32 cellular contexts compared by ENCODE assay signal in the genomic region with DNA sequence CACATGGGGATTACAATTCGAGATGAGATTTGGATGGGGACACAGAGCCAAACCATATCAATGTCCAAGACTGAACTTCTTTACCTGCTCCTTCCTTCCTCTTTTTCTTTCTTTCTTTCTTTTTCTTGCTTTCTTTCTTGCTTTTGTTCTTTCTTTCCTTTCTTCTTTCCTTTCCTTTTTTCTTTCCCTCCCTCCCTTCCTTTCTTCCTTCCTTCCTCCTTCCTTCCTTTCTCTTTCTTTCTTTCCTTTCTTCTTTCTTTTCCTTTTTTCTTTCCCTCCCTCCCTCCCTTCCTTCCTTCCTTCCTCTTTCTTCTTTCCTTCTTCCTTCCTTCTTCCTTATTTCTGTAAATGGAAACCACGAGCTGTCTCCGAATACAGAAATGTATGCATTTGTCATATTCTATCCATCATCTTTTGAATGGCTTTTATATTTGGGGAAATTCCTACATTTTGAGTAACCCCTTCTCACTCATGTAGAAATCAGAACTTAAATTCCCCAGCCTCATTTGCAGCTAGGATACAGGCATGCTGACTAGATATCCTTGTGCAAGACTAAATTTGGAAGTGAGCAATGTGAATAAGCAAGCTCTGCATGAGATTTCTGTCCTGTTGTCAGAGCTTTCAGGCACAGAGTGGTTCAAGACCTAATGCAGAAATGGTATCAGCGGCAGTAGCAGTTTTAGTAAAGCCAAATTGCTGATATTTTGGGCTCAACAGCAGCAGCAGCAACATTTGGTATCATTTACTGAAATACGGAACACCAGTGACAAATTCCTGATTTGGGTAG. TPM values are rescaled to one million over a fixed set of nuclear protein-coding genes. Genes with fewer than 3 reads are reported as not detected.
"Had no signal": no experiment of that assay in that cellular context is flagged by ENCODE, and none has a peak within 500 bp of the region (broad histone marks: within the 10 kb centered on the region; RNA-seq: fewer than 3 reads in every experiment).

No MANE protein-coding gene starts in this region.

- H3K4me3 ChIP-seq: dorsolateral prefrontal cortex, esophagus muscularis mucosa, hepatocyte, left lung, ovary, psoas muscle, right atrium auricular region, tibial nerve had no signal

- H3K9me3 ChIP-seq: esophagus muscularis mucosa, left lung, ovary, psoas muscle, right atrium auricular region, tibial nerve had no signal

- H3K27ac ChIP-seq: brain microvascular endothelial cell, esophagus muscularis mucosa, hepatocyte, left lung, ovary, psoas muscle, WERI-Rb-1 had no signal

- H3K79me2 ChIP-seq: hepatocyte had no signal

- H3K4me1 ChIP-seq: left lung, psoas muscle had no signal

- DNase-seq: activated CD4-positive, alpha-beta T cell treated with anti-CD3 and anti-CD28 coated beads, Interleukin-2, amount 50 U/mL, for 1 hour; activated CD4-positive, CD25-positive, alpha-beta regulatory T cell treated with anti-CD3 and anti-CD28 coated beads, Interleukin-2, amount 50 U/mL, for 72 hours; activated CD8-positive, alpha-beta T cell treated with anti-CD3 and anti-CD28 coated beads, Interleukin-2, amount 10 ng/mL, durations not matched to agents 7 days and 5 days; activated gamma-delta T cell; activated naive CD4-positive, alpha-beta T cell treated with anti-CD3 and anti-CD28 coated beads, Interleukin-2, amount 50 U/mL, for 16 hours; activated naive CD8-positive, alpha-beta T cell treated with anti-CD3 and anti-CD28 coated beads, Interleukin-2, amount 50 U/mL, for 24 hours; aorta; brain microvascular endothelial cell; central memory CD4-positive, alpha-beta T cell; dorsolateral prefrontal cortex; glutamatergic neuron; immature natural killer cell; left lung; mammary epithelial cell; naive thymus-derived CD8-positive, alpha-beta T cell; ovary; psoas muscle; stimulated activated CD4-positive, alpha-beta T cell treated with anti-CD3 and anti-CD28 coated beads, Interleukin-12 subunit alpha, Interleukin-12 subunit beta, amount 100 ng/mL, for 4 hours; stimulated activated CD4-positive, alpha-beta T cell treated with anti-CD3 and anti-CD28 coated beads, Interleukin-1b, Interleukin-23, amount 100 ng/mL, for 48 hours; T-helper 17 cell; WERI-Rb-1 had no signal

- H3K4me2 ChIP-seq: hepatocyte had no signal

- H3K36me3 ChIP-seq: brain microvascular endothelial cell, esophagus muscularis mucosa, left lung, ovary, right atrium auricular region, tibial nerve, WERI-Rb-1 had no signal

- H3K27me3 ChIP-seq: brain microvascular endothelial cell, dorsolateral prefrontal cortex, esophagus muscularis mucosa, hepatocyte, left lung, ovary, right atrium auricular region, tibial nerve had no signal

- H2AFZ ChIP-seq: hepatocyte had no signal

- ATAC-seq: activated CD8-positive, alpha-beta T cell treated with anti-CD3 and anti-CD28 coated beads, Interleukin-2, amount 10 ng/mL, durations not matched to agents 7 days and 5 days; activated naive CD8-positive, alpha-beta T cell treated with anti-CD3 and anti-CD28 coated beads, Interleukin-2, amount 50 U/mL, for 24 hours; left lung; naive thymus-derived CD8-positive, alpha-beta T cell; psoas muscle; T-helper 17 cell had no signal

- FAIRE-seq: colon, frontal cortex had no signal

RNA-seq across cellular contexts. Expression of gene GPR33, which starts 11.5 kb away (rescaled TPM):
- total RNA-seq: activated CD8-positive, alpha-beta T cell treated with anti-CD3 and anti-CD28 coated beads, Interleukin-2, amount 10 ng/mL, durations not matched to agents 7 days and 5 days; activated T-helper 1 cell treated with anti-CD3 and anti-CD28 coated beads, Interleukin-12 subunit alpha, Interleukin-12 subunit beta, Interleukin-2, Interleukin-4 antibody, amounts not matched to agents 30 ng/mL and 10 ng/mL and 1 ng/mL, durations not matched to agents 14 hours and 24 hours and 36 hours; aorta; dorsolateral prefrontal cortex; esophagus muscularis mucosa; frontal cortex; hepatocyte; kidney epithelial cell; left lung; mammary epithelial cell; mesothelial cell of epicardium; naive thymus-derived CD8-positive, alpha-beta T cell; ovary; psoas muscle; right atrium auricular region; skeletal muscle tissue; T-helper 17 cell; tibial nerve; urinary bladder had no signal
- polyA plus RNA-seq: aorta; hepatocyte; immature natural killer cell; mammary epithelial cell; naive thymus-derived CD8-positive, alpha-beta T cell; ovary; psoas muscle; urinary bladder had no signal
